ENCODE assay signal across 8 cellular contexts in genomic region chr3:188019761-188020160, GRCh38.
"Had no signal": no experiment of that assay in that cellular context is flagged by ENCODE, and none has a peak within 500 bp of the region (broad histone marks: within the 10 kb centered on the region; RNA-seq: fewer than 3 reads in every experiment).

No MANE protein-coding gene starts in this region.

- H3K4me2 ChIP-seq: GM23338 had no signal

- H3K27ac Mint-ChIP-seq: GM23338 had no signal

- H3K4me3 Mint-ChIP-seq: GM23338, H9 had no signal

- DNase-seq: H9, HCEC 1CT, KG1 had no signal

- H2AFZ ChIP-seq: GM23338 had no signal

- H3K9me3 Mint-ChIP-seq: H9 had no signal

- FAIRE-seq: H1, H54, HTR-8/SVneo, K562 had no signal

- ATAC-seq: GM23338, K562 had no signal

- H3K4me3 ChIP-seq: GM23338, K562 had no signal
